27 cellular contexts compared by ENCODE assay signal in the genomic region with DNA sequence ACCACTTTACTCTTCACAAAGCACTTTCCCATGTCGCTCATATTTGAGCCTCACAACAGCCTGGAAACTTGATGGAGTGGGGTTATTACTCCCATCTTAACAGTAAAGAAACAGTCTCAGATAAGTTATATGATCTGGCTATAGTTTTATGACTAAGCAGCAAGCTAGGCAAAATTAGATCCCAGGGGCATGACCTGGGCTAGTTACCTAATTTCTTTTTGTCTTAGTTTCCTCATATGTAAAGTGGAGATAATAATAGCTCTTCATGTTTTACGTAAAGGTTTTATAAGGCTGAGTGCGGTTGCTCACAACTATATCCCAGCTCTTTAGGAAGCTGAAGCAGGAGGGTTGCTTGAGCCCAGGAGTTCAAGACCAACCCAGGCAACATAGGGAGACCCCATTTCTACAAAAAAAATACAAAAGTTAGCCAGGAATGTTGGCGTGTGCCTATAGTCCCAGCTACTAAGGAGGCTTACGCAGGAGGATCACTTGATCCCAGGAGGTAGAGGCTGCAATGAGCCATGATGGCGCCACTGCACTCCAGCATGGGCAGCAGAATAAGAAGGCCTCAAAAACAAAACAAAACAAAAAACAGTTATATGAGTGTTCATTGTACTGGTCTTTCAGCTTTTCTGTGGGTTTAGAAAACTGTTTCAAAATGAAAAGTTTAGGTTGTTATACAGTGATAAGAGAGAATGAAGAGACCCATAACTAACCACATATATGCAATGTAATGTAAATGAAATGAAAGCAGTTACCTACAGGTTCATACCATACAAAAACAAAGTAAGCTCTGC. TPM values are rescaled to one million over a fixed set of nuclear protein-coding genes. Genes with fewer than 3 reads are reported as not detected.
A peak's percentile ranks its signal among the peaks of the same experiment; 100 is the strongest.
DNase-seq lines count a peak whose midpoint lies in the region; ATAC-seq, FAIRE-seq and TF ChIP-seq lines count a peak whose summit lies in the region.
"Had no signal": no experiment of that assay in that cellular context is flagged by ENCODE, and none has a peak within 500 bp of the region (broad histone marks: within the 10 kb centered on the region; RNA-seq: fewer than 3 reads in every experiment).

No MANE protein-coding gene starts in this region.

- no peaks in the 10 kb centered on the region for H3K36me3 Mint-ChIP-seq in activated CD8-positive, alpha-beta memory T cell treated with anti-CD3 and anti-CD28 coated beads, Interleukin-2, amount 10 ng/mL, durations not matched to agents 7 days and 5 days
- H3K36me3 Mint-ChIP-seq in activated CD4-positive, alpha-beta memory T cell treated with anti-CD3 and anti-CD28 coated beads for 36 hours: no peaks in the 10 kb centered on the region
- H3K36me3 Mint-ChIP-seq in mesothelial cell of epicardium (no peaks in the 10 kb centered on the region), glutamatergic neuron (ENCODE audit: unreplicated experiment) (no peaks in the 10 kb centered on the region)
- H3K36me3 Mint-ChIP-seq: natural killer cell had no signal

- intact Hi-C loops in activated CD4-positive, alpha-beta memory T cell treated with anti-CD3 and anti-CD28 coated beads for 36 hours (cut with micrococcal nuclease): loop anchor here (1.0 kb wide), 1 partner anchor 22 kb away; no protein-coding TSS in a partner anchor

- H3K27me3 Mint-ChIP-seq in activated CD8-positive, alpha-beta memory T cell treated with anti-CD3 and anti-CD28 coated beads, Interleukin-2, amount 10 ng/mL, durations not matched to agents 7 days and 5 days: no peaks in the 10 kb centered on the region
- no peaks in the 10 kb centered on the region for H3K27me3 Mint-ChIP-seq in activated CD4-positive, alpha-beta memory T cell treated with anti-CD3 and anti-CD28 coated beads for 36 hours
- H3K27me3 Mint-ChIP-seq in mesothelial cell of epicardium (ENCODE audit: low read depth) (no peaks in the 10 kb centered on the region), glutamatergic neuron (ENCODE audit: unreplicated experiment) (peaks cover 1% of the 10 kb centered on the region)

- CTCF ChIA-PET in activated CD8-positive, alpha-beta memory T cell treated with anti-CD3 and anti-CD28 coated beads, Interleukin-2, amount 10 ng/mL, durations not matched to agents 7 days and 5 days (lab: Charles Lee): interaction anchor here (0.7 to 1.6 kb wide), 8 partner anchors 22 to 323 kb away, joined by 3 to 7 read pairs (median 3); a partner anchor contains a TSS
- CTCF ChIA-PET in activated CD4-positive, alpha-beta memory T cell treated with anti-CD3 and anti-CD28 coated beads for 36 hours (lab: Charles Lee): interaction anchor here (0.8 to 2.2 kb wide), 7 partner anchors 22 to 331 kb away, joined by 3 to 12 read pairs (median 3); a partner anchor contains a TSS

- H3K4me1 Mint-ChIP-seq in activated CD8-positive, alpha-beta memory T cell treated with anti-CD3 and anti-CD28 coated beads, Interleukin-2, amount 10 ng/mL, durations not matched to agents 7 days and 5 days: peaks cover 32% of the 10 kb centered on the region
- H3K4me1 Mint-ChIP-seq in activated CD4-positive, alpha-beta memory T cell treated with anti-CD3 and anti-CD28 coated beads for 36 hours (ENCODE audit: low read depth): peaks cover 28% of the 10 kb centered on the region
- H3K4me1 Mint-ChIP-seq in mesothelial cell of epicardium (peaks cover 13% of the 10 kb centered on the region), glutamatergic neuron (ENCODE audit: low read depth, unreplicated experiment) (peaks cover 7% of the 10 kb centered on the region)

- H3K4me3 Mint-ChIP-seq in activated CD8-positive, alpha-beta memory T cell treated with anti-CD3 and anti-CD28 coated beads, Interleukin-2, amount 10 ng/mL, durations not matched to agents 7 days and 5 days: no peak overlapping the region
- H3K4me3 Mint-ChIP-seq in activated CD4-positive, alpha-beta memory T cell treated with anti-CD3 and anti-CD28 coated beads for 36 hours: no peak overlapping the region
- H3K4me3 Mint-ChIP-seq in mesothelial cell of epicardium (no peak overlapping the region), glutamatergic neuron (ENCODE audit: unreplicated experiment) (no peak overlapping the region)
- H3K4me3 Mint-ChIP-seq: natural killer cell had no signal

- no peak for TF ChIP-seq CTCF in mesothelial cell of epicardium (IDR thresholded peaks at IDR 0.05; ENCODE audit: unreplicated experiment)
- no peak for TF ChIP-seq CTCF in glutamatergic neuron (IDR thresholded peaks at IDR 0.05; ENCODE audit: partially characterized antibody, unreplicated experiment)

- POLR2A ChIA-PET in activated CD4-positive, alpha-beta memory T cell treated with anti-CD3 and anti-CD28 coated beads for 36 hours (lab: Charles Lee): interaction anchor here (0.9 to 2.0 kb wide), 3 partner anchors 21 to 247 kb away, joined by 3 to 15 read pairs (median 3); a partner anchor contains a TSS

- no peak for FAIRE-seq in frontal cortex (lab: Jason Lieb, UNC)
- FAIRE-seq: HTR-8/SVneo had no signal

- DNase-seq in activated CD8-positive, alpha-beta memory T cell treated with anti-CD3 and anti-CD28 coated beads, Interleukin-2, amount 10 ng/mL, durations not matched to agents 7 days and 5 days: no peak
- no peak for DNase-seq in activated CD8-positive, alpha-beta memory T cell treated with anti-CD3 and anti-CD28 coated beads, Interleukin-2, amount 50 U/mL, for 4 hours
- DNase-seq in activated CD4-positive, alpha-beta memory T cell treated with anti-CD3 and anti-CD28 coated beads for 36 hours: peak; percentile 38
- DNase-seq in mesothelial cell of epicardium (ENCODE audit: low spot score in 2 of 2, unreplicated experiment in 2 of 2) (no peak), frontal cortex (ENCODE audit: low spot score in 2 of 2) (no peak), glutamatergic neuron (no peak)
- DNase-seq in NK-92 treated with Interleukin-12 subunit alpha and Interleukin-12 subunit beta, amount 100 ng/mL, for 24 hours (lab: John Stamatoyannopoulos, UW): no peak
- DNase-seq: activated CD4-positive, alpha-beta T cell treated with anti-CD3 and anti-CD28 coated beads for 48 hours; activated naive CD4-positive, alpha-beta T cell; activated T-cell treated with anti-CD3 and anti-CD28 coated beads for 4 hours; amygdala; Caco-2; caudate nucleus; dermis blood vessel endothelial cell; heart right ventricle; Kasumi-1; midbrain; natural killer cell; NCI-H2081; NCI-H345; ovary; SHP77 treated with DMSO at 0.1 percent for 48 hours; stimulated activated CD4-positive, alpha-beta T cell treated with anti-CD3 and anti-CD28 coated beads, Interleukin-15, amount 100 ng/mL, for 24 hours; substantia nigra had no signal

- peak; percentile 63 for ATAC-seq in activated CD8-positive, alpha-beta memory T cell treated with anti-CD3 and anti-CD28 coated beads, Interleukin-2, amount 10 ng/mL, durations not matched to agents 7 days and 5 days
- ATAC-seq in HG02852 (IDR thresholded peaks at IDR 0.05; ENCODE audit: unreplicated experiment): peak; percentile 40
- ATAC-seq: HCT116, heart right ventricle, natural killer cell had no signal

- H3K9me3 Mint-ChIP-seq in activated CD8-positive, alpha-beta memory T cell treated with anti-CD3 and anti-CD28 coated beads, Interleukin-2, amount 10 ng/mL, durations not matched to agents 7 days and 5 days (ENCODE audit: low read depth): no peaks in the 10 kb centered on the region
- no peaks in the 10 kb centered on the region for H3K9me3 Mint-ChIP-seq in activated CD4-positive, alpha-beta memory T cell treated with anti-CD3 and anti-CD28 coated beads for 36 hours
- H3K9me3 Mint-ChIP-seq in mesothelial cell of epicardium (no peaks in the 10 kb centered on the region), glutamatergic neuron (ENCODE audit: unreplicated experiment) (no peaks in the 10 kb centered on the region)
- H3K9me3 Mint-ChIP-seq: natural killer cell had no signal

- H3K27ac Mint-ChIP-seq in activated CD8-positive, alpha-beta memory T cell treated with anti-CD3 and anti-CD28 coated beads, Interleukin-2, amount 10 ng/mL, durations not matched to agents 7 days and 5 days: peak overlapping the region; percentile 59
- H3K27ac Mint-ChIP-seq in activated CD4-positive, alpha-beta memory T cell treated with anti-CD3 and anti-CD28 coated beads for 36 hours: peak overlapping the region; percentile 54
- H3K27ac Mint-ChIP-seq in mesothelial cell of epicardium: peak overlapping the region; percentile 13
- H3K27ac Mint-ChIP-seq in glutamatergic neuron (ENCODE audit: unreplicated experiment): no peak overlapping the region

RNA-seq across cellular contexts. Expression of a gene that starts 6.5 kb away (rescaled TPM):
- 10 to 100 TPM; 48.3 to 53.2 TPM for total RNA-seq in activated CD8-positive, alpha-beta memory T cell treated with anti-CD3 and anti-CD28 coated beads, Interleukin-2, amount 10 ng/mL, durations not matched to agents 7 days and 5 days
- 10 to 100 TPM; 52.9 to 54.2 TPM for total RNA-seq in activated CD4-positive, alpha-beta memory T cell treated with anti-CD3 and anti-CD28 coated beads for 36 hours
- total RNA-seq in mesothelial cell of epicardium: 95.1 to 99.4 TPM (median 96.9 TPM) in 3 replicates
- 18.8 TPM for total RNA-seq in frontal cortex
- total RNA-seq in glutamatergic neuron (ENCODE audit: unreplicated experiment): 36.9 TPM

RNA-seq across cellular contexts. Expression of a gene that starts 31.0 kb away (rescaled TPM):
- total RNA-seq in activated CD8-positive, alpha-beta memory T cell treated with anti-CD3 and anti-CD28 coated beads, Interleukin-2, amount 10 ng/mL, durations not matched to agents 7 days and 5 days: 10 to 100 TPM; 30.7 to 32.7 TPM
- total RNA-seq in activated CD4-positive, alpha-beta memory T cell treated with anti-CD3 and anti-CD28 coated beads for 36 hours: 10 to 100 TPM; 28.7 to 29.8 TPM
- total RNA-seq in mesothelial cell of epicardium (14.9 to 16.1 TPM (median 15.6 TPM) in 3 replicates), frontal cortex (31.0 TPM), glutamatergic neuron (ENCODE audit: unreplicated experiment) (18.3 TPM)
